16 cellular contexts compared by ENCODE assay signal in the genomic region with DNA sequence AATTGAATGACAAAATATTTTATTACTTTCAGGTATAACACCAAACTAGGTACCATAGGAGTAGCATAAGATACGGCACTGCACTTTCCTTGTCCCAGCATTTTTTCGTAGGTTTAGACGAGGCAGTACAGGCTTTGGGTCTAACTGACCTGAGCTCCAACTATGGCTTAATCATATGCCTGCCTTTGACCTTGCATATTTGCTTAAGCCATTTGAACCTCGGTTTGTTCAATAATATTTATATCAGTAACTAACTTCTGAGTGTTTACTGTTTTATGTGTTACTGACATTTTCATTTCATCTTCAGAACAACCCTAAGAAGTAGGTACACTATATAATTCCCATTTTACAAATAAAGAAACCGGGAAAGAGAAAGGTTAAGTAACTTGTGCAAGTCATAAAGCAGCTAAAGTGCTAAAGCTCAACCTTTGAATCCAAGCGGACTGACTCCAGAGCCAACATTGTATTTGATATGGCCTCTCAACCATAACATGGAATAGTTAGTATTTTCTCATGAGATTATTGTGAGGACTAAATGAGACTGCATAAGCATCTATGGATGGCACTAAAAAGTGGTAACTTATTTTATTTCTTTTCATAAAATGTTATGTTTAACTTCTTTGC.
A peak's percentile ranks its signal among the peaks of the same experiment; 100 is the strongest.
DNase-seq lines count a peak whose midpoint lies in the region; ATAC-seq and TF ChIP-seq lines count a peak whose summit lies in the region.
"Had no signal": no experiment of that assay in that cellular context is flagged by ENCODE, and none has a peak within 500 bp of the region (broad histone marks: within the 10 kb centered on the region; RNA-seq: fewer than 3 reads in every experiment).

No MANE protein-coding gene starts in this region.

- H3K4me3 ChIP-seq in right lobe of liver, result peak overlapping the region in 1 of 3 donors; percentile 2
- H3K4me3 ChIP-seq: BLaER1 treated with 17β-estradiol and CSF1 and Interleukin-3, amounts not matched to agents 10 nM and 100 nM; GM23338 had no signal

- WGBS in right lobe of liver (ENCODE audit: insufficient coverage, low coverage, low lambda C conversion rate, missing lambda C conversion rate), result 24% methylated on average over 6 of the region's 6 CpGs

- no peaks in the 10 kb centered on the region for H3K27me3 ChIP-seq in right lobe of liver
- H3K27me3 ChIP-seq: BLaER1 treated with 17β-estradiol and CSF1 and Interleukin-3, amounts not matched to agents 10 nM and 100 nM had no signal

- TF ChIP-seq POLR2A in right lobe of liver (IDR thresholded peaks at IDR 0.05), result no peak

- H3K9me3 ChIP-seq in right lobe of liver, result no peaks in the 10 kb centered on the region
- H3K9me3 ChIP-seq: BLaER1 treated with 17β-estradiol and CSF1 and Interleukin-3, amounts not matched to agents 10 nM and 100 nM had no signal

- H3K36me3 ChIP-seq in right lobe of liver, result no peaks in the 10 kb centered on the region

- intact Hi-C loops in left colon (cut with DNase I, micrococcal nuclease), result no loop called here
- intact Hi-C loops in right lobe of liver (cut with DNase I), result no loop called here

- H3K4me1 ChIP-seq in right lobe of liver, result peaks cover 0 to 27% (median 10%) of the 10 kb centered on the region in 4 donors
- H3K4me1 ChIP-seq: BLaER1 treated with 17β-estradiol and CSF1 and Interleukin-3, amounts not matched to agents 10 nM and 100 nM had no signal

- peak overlapping the region in 2 of 3 donors; percentile 59 to 66 for H3K27ac ChIP-seq in right lobe of liver
- H3K27ac ChIP-seq: BLaER1 treated with 17β-estradiol and CSF1 and Interleukin-3, amounts not matched to agents 10 nM and 100 nM had no signal

- ATAC-seq in left colon, result peak; percentile 74
- peak; percentile 78 to 91 (median 80) for ATAC-seq in right lobe of liver
- ATAC-seq in HG03521 (IDR thresholded peaks at IDR 0.05; ENCODE audit: unreplicated experiment), result no peak
- ATAC-seq: CD8-positive, alpha-beta T cell; GM23338; HCT116 had no signal

- TF ChIP-seq CTCF in right lobe of liver (IDR thresholded peaks at IDR 0.05), result no peak

- DNase-seq in HuH-7 (ENCODE audit: low spot score) (peak; percentile 13), left colon (no peak), right lobe of liver (no peak), NCI-H69 (lab: John Stamatoyannopoulos, UW) (no peak), OCI-M1 (lab: John Stamatoyannopoulos, UW) (no peak)
- DNase-seq: Calu3; CD8-positive, alpha-beta T cell; DMS 273 treated with DMSO at 0.1 percent for 48 hours; DMS53; DND-41; H7; HFFc6 had no signal
